13 cellular contexts compared by ENCODE assay signal in genomic region chr11:106706355-106706754, GRCh38.
A peak's percentile ranks its signal among the peaks of the same experiment; 100 is the strongest.
DNase-seq lines count a peak whose midpoint lies in the region; ATAC-seq and TF ChIP-seq lines count a peak whose summit lies in the region.
"Had no signal": no experiment of that assay in that cellular context is flagged by ENCODE, and none has a peak within 500 bp of the region (broad histone marks: within the 10 kb centered on the region; RNA-seq: fewer than 3 reads in every experiment).

No MANE protein-coding gene starts in this region.

- no peak for TF ChIP-seq CTCF in AG10803 (conservative IDR thresholded peaks at IDR 0.05; ENCODE audit: low read length)
- TF ChIP-seq CTCF in hepatocyte (IDR thresholded peaks at IDR 0.05; ENCODE audit: poor library complexity): no peak
- TF ChIP-seq CTCF in glutamatergic neuron (IDR thresholded peaks at IDR 0.05; ENCODE audit: partially characterized antibody, unreplicated experiment): no peak

- no peaks in the 10 kb centered on the region for H3K36me3 Mint-ChIP-seq in glutamatergic neuron (ENCODE audit: unreplicated experiment)
- H3K36me3 Mint-ChIP-seq: brain; CD4-positive, alpha-beta memory T cell had no signal

- no peaks in the 10 kb centered on the region for H3K9me3 Mint-ChIP-seq in glutamatergic neuron (ENCODE audit: unreplicated experiment)
- H3K9me3 Mint-ChIP-seq: brain had no signal

- no peaks in the 10 kb centered on the region for H4K20me1 ChIP-seq in hepatocyte (ENCODE audit: insufficient read depth, poor library complexity, severe bottlenecking)

- no peaks in the 10 kb centered on the region for H3K9me2 ChIP-seq in hepatocyte (replicated peaks; ENCODE audit: insufficient read depth)

- intact Hi-C loops in left colon (cut with DNase I, micrococcal nuclease): no loop called here

- no peaks in the 10 kb centered on the region for H3K79me2 ChIP-seq in hepatocyte

- no peaks in the 10 kb centered on the region for H3K27me3 Mint-ChIP-seq in glutamatergic neuron (ENCODE audit: unreplicated experiment)
- H3K27me3 Mint-ChIP-seq: CD4-positive, alpha-beta memory T cell had no signal

- no peaks in the 10 kb centered on the region for H3K36me3 ChIP-seq in hepatocyte (replicated peaks; ENCODE audit: insufficient read depth, low read depth)
- H3K36me3 ChIP-seq: gastrocnemius medialis had no signal

- no peak overlapping the region for H3K4me3 Mint-ChIP-seq in glutamatergic neuron (ENCODE audit: unreplicated experiment)
- H3K4me3 Mint-ChIP-seq: brain; CD4-positive, alpha-beta memory T cell had no signal

- no peaks in the 10 kb centered on the region for H3K9me3 ChIP-seq in hepatocyte (ENCODE audit: low read depth)
- H3K9me3 ChIP-seq: gastrocnemius medialis had no signal

- H3K27ac ChIP-seq in hepatocyte: no peak overlapping the region
- H3K27ac ChIP-seq: gastrocnemius medialis had no signal

- peak; percentile 51 for DNase-seq in AG10803 (ENCODE audit: low read depth)
- peak; percentile 76 for DNase-seq in HPDE6-E6E7 (ENCODE audit: extremely low spot score)
- peak; percentile 82 for DNase-seq in amniotic epithelial cell (ENCODE audit: low read depth)
- DNase-seq in hepatocyte (ENCODE audit: low spot score): peak; percentile 50
- DNase-seq in left colon: no peak
- no peak for DNase-seq in NK-92 (lab: John Stamatoyannopoulos, UW; ENCODE audit: unreplicated experiment)
- no peak for DNase-seq in NCI-H524 (lab: John Stamatoyannopoulos, UW)
- DNase-seq in glutamatergic neuron: no peak
- DNase-seq: CD4-positive, alpha-beta memory T cell; gastrocnemius medialis; NCI-H1092 treated with DMSO at 0.1 percent for 48 hours; stimulated activated CD4-positive, alpha-beta T cell treated with anti-CD3 and anti-CD28 coated beads, Interleukin-4, amount 100 ng/mL, for 4 hours had no signal

- H3K27me3 ChIP-seq in hepatocyte: no peaks in the 10 kb centered on the region
- H3K27me3 ChIP-seq: gastrocnemius medialis had no signal

- H2AFZ ChIP-seq in hepatocyte: no peak overlapping the region

- ATAC-seq in left colon: no peak
- ATAC-seq: gastrocnemius medialis had no signal

- H3K4me1 ChIP-seq in hepatocyte (ENCODE audit: insufficient read depth): no peaks in the 10 kb centered on the region
- H3K4me1 ChIP-seq: gastrocnemius medialis had no signal

- H3K4me3 ChIP-seq in AG10803 (ENCODE audit: low read length) (no peak overlapping the region), hepatocyte (no peak overlapping the region)
- H3K4me3 ChIP-seq: gastrocnemius medialis had no signal

- no peak overlapping the region for H3K27ac Mint-ChIP-seq in glutamatergic neuron (ENCODE audit: unreplicated experiment)
- H3K27ac Mint-ChIP-seq: brain; CD4-positive, alpha-beta memory T cell had no signal

- no peaks in the 10 kb centered on the region for H3K4me1 Mint-ChIP-seq in glutamatergic neuron (ENCODE audit: low read depth, unreplicated experiment)
- H3K4me1 Mint-ChIP-seq: brain; CD4-positive, alpha-beta memory T cell had no signal

- H3K4me2 ChIP-seq in hepatocyte: no peak overlapping the region

Comparison
In these comparisons a context has a peak if more than half of its experiments do, and no peak if none do; other contexts are left out.
1. DNase-seq: peak in AG10803 (single experiment), HPDE6-E6E7 (single experiment), amniotic epithelial cell (single experiment) and hepatocyte (single experiment); none in left colon (0 of 2), NK-92 (single experiment), NCI-H524 (0 of 2) and glutamatergic neuron (single experiment).